Comparison of ENCODE assay signal across 14 cellular contexts in the genomic region with DNA sequence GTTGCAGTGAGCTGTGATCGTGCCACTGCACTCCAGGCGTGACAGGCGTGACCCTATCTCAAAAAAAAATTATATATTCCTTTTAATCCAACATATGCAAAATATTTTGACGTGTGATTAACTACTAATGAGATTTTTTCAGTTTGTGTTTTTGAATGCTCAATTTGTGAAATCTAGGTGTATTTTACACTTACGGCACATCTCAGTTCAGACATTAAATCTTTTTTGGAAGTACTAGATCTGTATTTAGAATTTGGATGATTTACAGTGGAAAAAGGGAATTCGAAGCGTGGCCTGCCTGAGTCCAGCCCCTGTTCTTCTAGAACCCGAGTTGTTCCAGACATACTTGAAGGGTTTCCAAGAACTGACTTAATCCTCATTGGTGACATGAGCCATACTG.
"Had no signal": no experiment of that assay in that cellular context is flagged by ENCODE, and none has a peak within 500 bp of the region (broad histone marks: within the 10 kb centered on the region; RNA-seq: fewer than 3 reads in every experiment).

No MANE protein-coding gene starts in this region.

- H3K27ac ChIP-seq: ascending aorta, left ventricle myocardium inferior, right atrium auricular region, VCaP had no signal

- H3K9me3 ChIP-seq: ascending aorta, left ventricle myocardium inferior, right atrium auricular region, transverse colon had no signal

- H3K4me1 Mint-ChIP-seq: activated CD4-positive, alpha-beta T cell treated with anti-CD3 and anti-CD28 coated beads for 36 hours; activated naive CD8-positive, alpha-beta T cell treated with anti-CD3 and anti-CD28 coated beads, Interleukin-2, amount 50 U/mL, for 24 hours; stimulated activated effector memory CD8-positive, alpha-beta T cell treated with anti-CD3 and anti-CD28 coated beads, Interleukin-12 subunit alpha, Interleukin-12 subunit beta, amount 100 ng/mL, for 72 hours had no signal

- H3K27me3 ChIP-seq: ascending aorta, right atrium auricular region, transverse colon had no signal

- H3K4me3 ChIP-seq: ascending aorta, left ventricle myocardium inferior, right atrium auricular region, transverse colon had no signal

- ATAC-seq: activated CD4-positive, alpha-beta T cell treated with anti-CD3 and anti-CD28 coated beads for 36 hours; activated CD8-positive, alpha-beta T cell treated with anti-CD3 and anti-CD28 coated beads for 36 hours; activated naive CD8-positive, alpha-beta T cell treated with anti-CD3 and anti-CD28 coated beads, Interleukin-2, amount 50 U/mL, for 24 hours; stimulated activated effector memory CD8-positive, alpha-beta T cell treated with anti-CD3 and anti-CD28 coated beads, Interleukin-12 subunit alpha, Interleukin-12 subunit beta, amount 100 ng/mL, for 72 hours had no signal

- H3K36me3 Mint-ChIP-seq: stimulated activated effector memory CD8-positive, alpha-beta T cell treated with anti-CD3 and anti-CD28 coated beads, Interleukin-12 subunit alpha, Interleukin-12 subunit beta, amount 100 ng/mL, for 72 hours had no signal

- H3K27ac Mint-ChIP-seq: activated CD4-positive, alpha-beta T cell treated with anti-CD3 and anti-CD28 coated beads for 36 hours; activated CD8-positive, alpha-beta T cell treated with anti-CD3 and anti-CD28 coated beads for 36 hours; activated naive CD8-positive, alpha-beta T cell treated with anti-CD3 and anti-CD28 coated beads, Interleukin-2, amount 50 U/mL, for 24 hours; stimulated activated effector memory CD8-positive, alpha-beta T cell treated with anti-CD3 and anti-CD28 coated beads, Interleukin-12 subunit alpha, Interleukin-12 subunit beta, amount 100 ng/mL, for 72 hours had no signal

- H3K27me3 Mint-ChIP-seq: activated CD4-positive, alpha-beta T cell treated with anti-CD3 and anti-CD28 coated beads for 36 hours; activated CD8-positive, alpha-beta T cell treated with anti-CD3 and anti-CD28 coated beads for 36 hours; activated naive CD8-positive, alpha-beta T cell treated with anti-CD3 and anti-CD28 coated beads, Interleukin-2, amount 50 U/mL, for 24 hours had no signal

- H3K36me3 ChIP-seq: ascending aorta, left ventricle myocardium inferior, right atrium auricular region, transverse colon had no signal

- H3K4me3 Mint-ChIP-seq: activated CD4-positive, alpha-beta T cell treated with anti-CD3 and anti-CD28 coated beads for 36 hours; activated CD8-positive, alpha-beta T cell treated with anti-CD3 and anti-CD28 coated beads for 36 hours; activated naive CD8-positive, alpha-beta T cell treated with anti-CD3 and anti-CD28 coated beads, Interleukin-2, amount 50 U/mL, for 24 hours; stimulated activated effector memory CD8-positive, alpha-beta T cell treated with anti-CD3 and anti-CD28 coated beads, Interleukin-12 subunit alpha, Interleukin-12 subunit beta, amount 100 ng/mL, for 72 hours had no signal

- H3K9me3 Mint-ChIP-seq: activated CD8-positive, alpha-beta T cell treated with anti-CD3 and anti-CD28 coated beads for 36 hours; activated naive CD8-positive, alpha-beta T cell treated with anti-CD3 and anti-CD28 coated beads, Interleukin-2, amount 50 U/mL, for 24 hours; stimulated activated effector memory CD8-positive, alpha-beta T cell treated with anti-CD3 and anti-CD28 coated beads, Interleukin-12 subunit alpha, Interleukin-12 subunit beta, amount 100 ng/mL, for 72 hours had no signal

- DNase-seq: activated CD4-positive, alpha-beta T cell treated with anti-CD3 and anti-CD28 coated beads for 36 hours; activated CD8-positive, alpha-beta memory T cell treated with anti-CD3 and anti-CD28 coated beads, Interleukin-2, amount 50 U/mL, for 4 hours; activated CD8-positive, alpha-beta T cell treated with anti-CD3 and anti-CD28 coated beads for 36 hours; activated naive CD4-positive, alpha-beta T cell; activated naive CD8-positive, alpha-beta T cell treated with anti-CD3 and anti-CD28 coated beads, Interleukin-2, amount 50 U/mL, for 24 hours; left ventricle myocardium inferior; posterior cingulate gyrus; small intestine; T-helper 9 cell; transverse colon had no signal
